In the genomic region with DNA sequence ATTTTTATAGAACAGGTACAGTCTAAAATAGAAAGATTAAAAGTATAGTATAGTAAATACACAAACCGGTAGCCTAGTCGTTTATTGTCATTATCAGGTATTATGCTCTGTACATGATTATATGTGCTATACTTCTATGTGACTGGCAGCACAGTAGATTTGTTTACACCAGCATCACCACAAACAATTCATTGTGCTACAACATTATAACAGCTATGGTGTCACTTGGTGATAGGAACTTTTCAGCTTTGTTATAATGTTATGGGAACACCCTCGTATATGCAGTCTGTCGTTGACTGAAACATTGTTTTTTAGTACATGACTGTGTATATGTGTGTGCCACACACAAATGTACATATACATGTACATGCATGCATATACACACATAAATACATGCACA, we compare ENCODE assay signal across 23 cellular contexts. TPM values are rescaled to one million over a fixed set of nuclear protein-coding genes. Genes with fewer than 3 reads are reported as not detected.
"Had no signal": no experiment of that assay in that cellular context is flagged by ENCODE, and none has a peak within 500 bp of the region (broad histone marks: within the 10 kb centered on the region; RNA-seq: fewer than 3 reads in every experiment).

No MANE protein-coding gene starts in this region.

- H3K27me3 ChIP-seq: MG63, SJSA1 had no signal

- H3K4me3 ChIP-seq: MG63, SJSA1, SK-N-MC had no signal

- H3K4me1 ChIP-seq: SJSA1 had no signal

- H3K27ac ChIP-seq: SJSA1, SK-N-MC had no signal

- H3K9me3 ChIP-seq: MG63, SJSA1 had no signal

- FAIRE-seq: HepG2, RCC 7860 had no signal

- DNase-seq: IMR-90, Karpas-422, KG1, MG63, NCI-H1092, NCI-H1105 treated with DMSO at 0.1 percent for 48 hours, NCI-H1417 treated with DMSO at 0.1 percent for 48 hours, NCI-H146, NCI-H1694 treated with DMSO at 0.1 percent for 48 hours, NCI-H1930, NCI-H2081, NCI-H2107, NCI-H2227 treated with DMSO at 0.1 percent for 48 hours, NCI-H524, NCI-H526 treated with DMSO at 0.1 percent for 48 hours, NCI-H774, Right ventricle myocardium superior, RPMI8226, SIG-M5 had no signal

- H3K36me3 ChIP-seq: MG63, SJSA1 had no signal

- ATAC-seq: HepG2 had no signal

RNA-seq across cellular contexts. Expression of gene ZNF365, which starts 19.1 kb away (rescaled TPM):
- total RNA-seq: HepG2, Right ventricle myocardium superior had no signal
- polyA plus RNA-seq: HepG2 had no signal
